In the genomic region with DNA sequence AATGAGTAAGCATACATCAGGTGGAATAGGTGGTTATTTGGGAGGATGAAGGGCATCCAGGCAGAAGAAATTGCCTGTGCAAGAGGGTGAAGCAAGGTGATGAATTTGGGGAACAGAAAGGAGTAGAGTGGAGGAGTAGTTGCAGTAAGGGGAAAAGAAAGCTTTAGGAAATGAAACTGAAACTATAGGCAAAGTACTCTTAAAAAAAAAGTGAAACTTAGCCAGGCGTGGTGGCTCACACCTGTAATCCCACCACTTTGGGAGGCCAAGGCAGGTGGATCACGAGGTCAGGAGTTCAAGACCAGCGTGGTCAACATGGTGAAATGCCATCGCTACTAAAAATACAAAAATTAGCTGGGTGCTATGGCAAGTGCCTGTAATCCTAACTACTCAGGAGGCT, we compare ENCODE assay signal across 13 cellular contexts. TPM values are rescaled to one million over a fixed set of nuclear protein-coding genes. Genes with fewer than 3 reads are reported as not detected.
DNase-seq lines count a peak whose midpoint lies in the region; ATAC-seq and TF ChIP-seq lines count a peak whose summit lies in the region.
"Had no signal": no experiment of that assay in that cellular context is flagged by ENCODE, and none has a peak within 500 bp of the region (broad histone marks: within the 10 kb centered on the region; RNA-seq: fewer than 3 reads in every experiment).

No MANE protein-coding gene starts in this region.

- H3K36me3 Mint-ChIP-seq in CD8-positive, alpha-beta T cell = peaks cover 82% of the 10 kb centered on the region
- H3K36me3 Mint-ChIP-seq in activated B cell treated with CpG ODN at 0.5 μM for 24 hours (ENCODE audit: low read depth) = peaks cover 79% of the 10 kb centered on the region

- DNase-seq in CD8-positive, alpha-beta T cell = no peak
- DNase-seq in activated B cell treated with CpG ODN at 0.5 μM for 24 hours (no peak), NCI-H146 treated with DMSO at 0.1 percent for 48 hours (lab: John Stamatoyannopoulos, UW; ENCODE audit: unreplicated experiment) (no peak), AG20443 (ENCODE audit: low spot score) (no peak), NCI-H748 (lab: John Stamatoyannopoulos, UW; ENCODE audit: unreplicated experiment) (no peak)
- DNase-seq: activated CD4-positive, alpha-beta T cell treated with anti-CD3 and anti-CD28 coated beads for 4 hours; NCI-H1092; NCI-H524 treated with DMSO at 0.1 percent for 48 hours; stimulated activated naive CD4-positive, alpha-beta T cell had no signal

- H3K27me3 Mint-ChIP-seq in CD8-positive, alpha-beta T cell (ENCODE audit: low read depth) = no peaks in the 10 kb centered on the region
- H3K27me3 Mint-ChIP-seq in activated B cell treated with CpG ODN at 0.5 μM for 24 hours = no peaks in the 10 kb centered on the region

- POLR2A ChIA-PET in CD8-positive, alpha-beta T cell (lab: Charles Lee) = no interaction called here
- POLR2A ChIA-PET in activated B cell treated with CpG ODN at 0.5 μM for 24 hours (lab: Charles Lee) = no interaction called here

- H3K4me1 ChIP-seq in CD8-positive, alpha-beta T cell (ENCODE audit: insufficient read depth, low read length) = no peaks in the 10 kb centered on the region

- H3K4me3 ChIP-seq in CD8-positive, alpha-beta T cell (ENCODE audit: low read depth, low read length) = no peak overlapping the region
- H3K4me3 ChIP-seq: BLaER1 treated with 17β-estradiol and CSF1 and Interleukin-3, amounts not matched to agents 10 nM and 100 nM had no signal

- peaks cover 6% of the 10 kb centered on the region for H3K4me1 Mint-ChIP-seq in CD8-positive, alpha-beta T cell (ENCODE audit: low read depth)
- peaks cover 20% of the 10 kb centered on the region for H3K4me1 Mint-ChIP-seq in activated B cell treated with CpG ODN at 0.5 μM for 24 hours

- CTCF ChIA-PET in CD8-positive, alpha-beta T cell (lab: Charles Lee) = interaction anchor here (1.1 kb wide), 1 partner anchor 17 kb away, joined by 3 read pairs; the partner anchor contains the start of gene NUP205
- CTCF ChIA-PET in activated B cell treated with CpG ODN at 0.5 μM for 24 hours (lab: Charles Lee) = no interaction called here

- H3K9me3 ChIP-seq in CD8-positive, alpha-beta T cell (ENCODE audit: low read length) = no peaks in the 10 kb centered on the region
- H3K9me3 ChIP-seq: BLaER1 treated with 17β-estradiol and CSF1 and Interleukin-3, amounts not matched to agents 10 nM and 100 nM had no signal

- intact Hi-C loops in CD8-positive, alpha-beta T cell (cut with DNase I, micrococcal nuclease) = no loop called here
- intact Hi-C loops in activated B cell treated with CpG ODN at 0.5 μM for 24 hours (cut with micrococcal nuclease) = loop anchor here (2.0 kb wide), 1 partner anchor 16 kb away; no protein-coding TSS in a partner anchor

- H3K9me3 Mint-ChIP-seq in CD8-positive, alpha-beta T cell = no peaks in the 10 kb centered on the region
- peaks cover 4% of the 10 kb centered on the region for H3K9me3 Mint-ChIP-seq in activated B cell treated with CpG ODN at 0.5 μM for 24 hours

- no peaks in the 10 kb centered on the region for H3K27me3 ChIP-seq in CD8-positive, alpha-beta T cell (ENCODE audit: insufficient read depth, low read length)
- H3K27me3 ChIP-seq: BLaER1 treated with 17β-estradiol and CSF1 and Interleukin-3, amounts not matched to agents 10 nM and 100 nM had no signal

- H3K27ac Mint-ChIP-seq in CD8-positive, alpha-beta T cell = peak overlapping the region; percentile 62
- H3K27ac Mint-ChIP-seq in activated B cell treated with CpG ODN at 0.5 μM for 24 hours = no peak overlapping the region

- no peak overlapping the region for H3K27ac ChIP-seq in CD8-positive, alpha-beta T cell (ENCODE audit: low read depth, low read length)
- H3K27ac ChIP-seq: BLaER1 treated with 17β-estradiol and CSF1 and Interleukin-3, amounts not matched to agents 10 nM and 100 nM had no signal

- H3K36me3 ChIP-seq in CD8-positive, alpha-beta T cell (ENCODE audit: insufficient read depth, low read length) = peaks cover 58% of the 10 kb centered on the region

- no peak for ATAC-seq in CD8-positive, alpha-beta T cell
- ATAC-seq in GM18858 (IDR thresholded peaks at IDR 0.05; ENCODE audit: unreplicated experiment) (peak; percentile 76), HG03342 (IDR thresholded peaks at IDR 0.05; ENCODE audit: unreplicated experiment) (peak; percentile 59), activated B cell treated with CpG ODN at 0.5 μM for 24 hours (ENCODE audit: low read depth) (peak; percentile 37), HG03565 (IDR thresholded peaks at IDR 0.05; ENCODE audit: unreplicated experiment) (no peak)

- H3K4me3 Mint-ChIP-seq in CD8-positive, alpha-beta T cell = no peak overlapping the region
- no peak overlapping the region for H3K4me3 Mint-ChIP-seq in activated B cell treated with CpG ODN at 0.5 μM for 24 hours

- TF ChIP-seq CTCF in CD8-positive, alpha-beta T cell (IDR thresholded peaks at IDR 0.05) = no peak
- TF ChIP-seq CTCF in activated B cell treated with CpG ODN at 0.5 μM for 24 hours (IDR thresholded peaks at IDR 0.05) = no peak

RNA-seq across cellular contexts. Expression of gene NUP205, which starts 17.6 kb away (rescaled TPM):
- total RNA-seq in CD8-positive, alpha-beta T cell = 10 to 100 TPM; 44.1 to 50.4 TPM
- 75.1 and 84.1 TPM in 2 replicates for total RNA-seq in activated B cell treated with CpG ODN at 0.5 μM for 24 hours

Comparison
In these comparisons a context has a peak if more than half of its experiments do, and no peak if none do; other contexts are left out.
1. ATAC-seq: peak in GM18858 (single experiment), HG03342 (single experiment) and activated B cell treated with CpG ODN at 0.5 μM for 24 hours (single experiment); none in CD8-positive, alpha-beta T cell (single experiment) and HG03565 (single experiment).